17 cellular contexts compared by ENCODE assay signal in the genomic region with DNA sequence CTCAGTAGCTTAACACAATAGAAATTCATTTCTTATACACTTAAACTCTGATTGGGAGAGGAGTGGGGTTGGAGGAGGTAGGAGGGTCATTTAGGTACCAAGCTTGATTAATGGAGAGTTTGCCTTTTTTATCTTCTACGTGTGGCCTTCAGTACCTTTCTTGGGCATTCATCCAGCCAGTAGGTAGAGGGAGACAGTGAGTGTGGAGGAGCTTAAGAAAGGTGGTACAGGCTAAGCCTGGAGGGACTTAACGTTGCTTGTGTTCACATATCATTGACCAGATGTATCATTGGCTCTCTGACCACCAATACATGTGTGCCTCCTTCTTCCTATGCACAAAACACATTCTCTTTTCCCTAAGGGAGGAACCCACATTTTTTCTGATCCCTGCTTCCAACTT.
"Had no signal": no experiment of that assay in that cellular context is flagged by ENCODE, and none has a peak within 500 bp of the region (broad histone marks: within the 10 kb centered on the region; RNA-seq: fewer than 3 reads in every experiment).

No MANE protein-coding gene starts in this region.

- H3K27me3 ChIP-seq: thyroid gland had no signal

- DNase-seq: activated CD4-positive, alpha-beta T cell treated with anti-CD3 and anti-CD28 coated beads for 1 hour; activated CD4-positive, alpha-beta T cell treated with anti-CD3 and anti-CD28 coated beads, Interleukin-2, amount 50 U/mL, for 48 hours; activated gamma-delta T cell; effector CD4-positive, alpha-beta T cell; heart left ventricle; left lung; midbrain; occipital lobe; retina; stimulated activated CD4-positive, alpha-beta T cell treated with anti-CD3 and anti-CD28 coated beads, Interleukin-12 subunit alpha, Interleukin-12 subunit beta, amount 100 ng/mL, for 4 hours; stimulated activated CD4-positive, alpha-beta T cell treated with anti-CD3 and anti-CD28 coated beads, Interleukin-1b, Interleukin-23, amount 100 ng/mL, for 48 hours; stimulated activated naive CD4-positive, alpha-beta T cell treated with Interleukin-2 at 50 U/mL for 16 hours; T1000; thyroid gland had no signal

- H3K36me3 ChIP-seq: esophagus muscularis mucosa, gastroesophageal sphincter, heart left ventricle, left lung, thyroid gland had no signal

- FAIRE-seq: bronchial epithelial cell had no signal

- H3K27ac ChIP-seq: esophagus muscularis mucosa, gastroesophageal sphincter, heart left ventricle, left lung, thyroid gland had no signal

- H3K9me3 ChIP-seq: esophagus muscularis mucosa, gastroesophageal sphincter, heart left ventricle, left lung, thyroid gland had no signal

- H3K4me3 ChIP-seq: esophagus muscularis mucosa, gastroesophageal sphincter, heart left ventricle, left lung, thyroid gland had no signal

- ATAC-seq: gastroesophageal sphincter, heart left ventricle, left lung had no signal
